Comparison of ENCODE assay signal across 8 cellular contexts in the genomic region with DNA sequence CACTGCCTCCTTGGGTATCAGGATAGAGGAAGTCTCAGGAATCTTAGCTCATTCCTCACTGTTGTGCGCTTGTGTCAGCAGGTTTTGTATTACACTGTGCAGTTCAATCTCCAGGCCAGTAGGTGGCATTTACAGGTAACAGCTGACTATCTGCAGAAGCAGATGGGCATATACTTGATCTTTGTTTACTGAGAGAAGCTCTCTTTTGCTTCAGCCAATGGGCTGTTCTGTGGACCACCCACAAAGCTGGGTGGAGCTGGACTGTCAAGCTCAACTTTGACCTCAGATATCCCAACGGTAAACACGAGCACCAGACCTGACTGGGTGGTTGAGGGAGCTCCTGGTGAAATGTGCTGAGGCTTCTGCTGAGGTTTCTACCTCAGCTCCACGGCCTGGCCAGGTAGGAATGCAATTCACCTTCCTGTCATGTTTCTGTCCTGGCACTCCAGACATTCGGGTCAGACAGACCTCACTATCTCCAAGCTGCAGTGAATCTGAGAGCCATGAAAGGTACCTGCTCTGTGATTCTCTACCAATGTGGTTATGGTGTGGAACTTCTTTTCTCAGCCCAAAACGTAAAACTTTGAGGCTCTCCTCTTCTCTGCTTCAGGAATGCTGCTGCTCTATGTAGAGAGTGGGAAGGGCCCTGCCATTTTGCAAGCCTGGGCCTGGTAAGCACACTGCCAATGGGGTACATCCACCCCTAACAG.
DNase-seq lines count a peak whose midpoint lies in the region; ATAC-seq and TF ChIP-seq lines count a peak whose summit lies in the region.

No MANE protein-coding gene starts in this region.

- WGBS in liver, result 34% methylated on average over 6 of the region's 6 CpGs

- peaks cover 0 to 7% of the 10 kb centered on the region in 2 donors for H3K9me3 ChIP-seq in breast epithelium
- no peaks in the 10 kb centered on the region for H3K9me3 ChIP-seq in liver (ENCODE audit: control insufficient read depth in 4 of 4, low read length in 3 of 4)

- H3K4me3 ChIP-seq in breast epithelium (no peak overlapping the region), liver (ENCODE audit: low read depth in 1 of 3, low read length in 3 of 3) (peak overlapping the region; percentile 39 to 79 (median 62))

- peak overlapping the region; percentile 45 to 62 for H3K9ac ChIP-seq in liver (ENCODE audit: low read depth in 1 of 2, low read length in 2 of 2)

- in situ Hi-C loops in Caki2 (cut with HindIII; ENCODE audit: low pct_unique_long_range_greater_than_20kb, low sequenced_read_pairs), result no loop called here

- no peaks in the 10 kb centered on the region for H3K27me3 ChIP-seq in breast epithelium
- no peaks in the 10 kb centered on the region for H3K27me3 ChIP-seq in liver (ENCODE audit: control insufficient read depth in 4 of 4, insufficient read depth in 4 of 4, low read length in 3 of 4)

- ATAC-seq in GM18907 (IDR thresholded peaks at IDR 0.05; ENCODE audit: unreplicated experiment) (peak; percentile 95), HG03045 (IDR thresholded peaks at IDR 0.05; ENCODE audit: unreplicated experiment) (peak; percentile 89)

- H3K36me3 ChIP-seq in breast epithelium, result no peaks in the 10 kb centered on the region
- H3K36me3 ChIP-seq in liver (ENCODE audit: control insufficient read depth in 4 of 4, insufficient read depth in 3 of 4, low read depth in 1 of 4, low read length in 3 of 4), result no peaks in the 10 kb centered on the region

- H3K4me1 ChIP-seq in breast epithelium (no peaks in the 10 kb centered on the region), liver (ENCODE audit: control insufficient read depth in 4 of 4, insufficient read depth in 4 of 4, low read length in 3 of 4) (peaks cover 0 to 32% (median 10%) of the 10 kb centered on the region in 4 donors)

- TF ChIP-seq RAD21 in liver (IDR thresholded peaks at IDR 0.05), result peak; percentile 98 to 99

- peak; percentile 59 for DNase-seq in Caki2 (ENCODE audit: low read depth)
- peak; percentile 85 for DNase-seq in NCI-H748 (lab: John Stamatoyannopoulos, UW; ENCODE audit: unreplicated experiment)
- no peak for DNase-seq in breast epithelium (ENCODE audit: low spot score in 2 of 2)
- no peak for DNase-seq in inferior parietal cortex (ENCODE audit: extremely low spot score)
- DNase-seq in NCI-H1048 (lab: John Stamatoyannopoulos, UW), result no peak

- no peak overlapping the region for H3K27ac ChIP-seq in breast epithelium
- H3K27ac ChIP-seq in liver (ENCODE audit: low read depth in 1 of 2, low read length in 2 of 2), result peak overlapping the region; percentile 87 to 93

- peak in 2 of 3 donors; percentile 34 to 46 for TF ChIP-seq CTCF in breast epithelium (IDR thresholded peaks at IDR 0.05)
- TF ChIP-seq CTCF in liver (IDR thresholded peaks at IDR 0.05; ENCODE audit: low read depth, low read length, missing input control), result peak; percentile 96

- TF ChIP-seq POLR2A in breast epithelium (IDR thresholded peaks at IDR 0.05), result no peak

- intact Hi-C loops in breast epithelium (cut with DNase I; ENCODE audit: low total_unique reads), result no loop called here

TF ChIP-seq in liver, 16 proteins besides CTCF, POLR2A, EP300 and RAD21:
- TF ChIP-seq FOXA2 (IDR thresholded peaks at IDR 0.05), result peak; percentile 99
- TF ChIP-seq NR2F2 (IDR thresholded peaks at IDR 0.05), result peak; percentile 55
- TF ChIP-seq, protein P1, sequence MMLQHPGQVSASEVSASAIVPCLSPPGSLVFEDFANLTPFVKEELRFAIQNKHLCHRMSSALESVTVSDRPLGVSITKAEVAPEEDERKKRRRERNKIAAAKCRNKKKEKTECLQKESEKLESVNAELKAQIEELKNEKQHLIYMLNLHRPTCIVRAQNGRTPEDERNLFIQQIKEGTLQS (IDR thresholded peaks at IDR 0.05), result no peak
- TF ChIP-seq HNF4G (IDR thresholded peaks at IDR 0.05), result peak; percentile 48
- TF ChIP-seq, protein P2, sequence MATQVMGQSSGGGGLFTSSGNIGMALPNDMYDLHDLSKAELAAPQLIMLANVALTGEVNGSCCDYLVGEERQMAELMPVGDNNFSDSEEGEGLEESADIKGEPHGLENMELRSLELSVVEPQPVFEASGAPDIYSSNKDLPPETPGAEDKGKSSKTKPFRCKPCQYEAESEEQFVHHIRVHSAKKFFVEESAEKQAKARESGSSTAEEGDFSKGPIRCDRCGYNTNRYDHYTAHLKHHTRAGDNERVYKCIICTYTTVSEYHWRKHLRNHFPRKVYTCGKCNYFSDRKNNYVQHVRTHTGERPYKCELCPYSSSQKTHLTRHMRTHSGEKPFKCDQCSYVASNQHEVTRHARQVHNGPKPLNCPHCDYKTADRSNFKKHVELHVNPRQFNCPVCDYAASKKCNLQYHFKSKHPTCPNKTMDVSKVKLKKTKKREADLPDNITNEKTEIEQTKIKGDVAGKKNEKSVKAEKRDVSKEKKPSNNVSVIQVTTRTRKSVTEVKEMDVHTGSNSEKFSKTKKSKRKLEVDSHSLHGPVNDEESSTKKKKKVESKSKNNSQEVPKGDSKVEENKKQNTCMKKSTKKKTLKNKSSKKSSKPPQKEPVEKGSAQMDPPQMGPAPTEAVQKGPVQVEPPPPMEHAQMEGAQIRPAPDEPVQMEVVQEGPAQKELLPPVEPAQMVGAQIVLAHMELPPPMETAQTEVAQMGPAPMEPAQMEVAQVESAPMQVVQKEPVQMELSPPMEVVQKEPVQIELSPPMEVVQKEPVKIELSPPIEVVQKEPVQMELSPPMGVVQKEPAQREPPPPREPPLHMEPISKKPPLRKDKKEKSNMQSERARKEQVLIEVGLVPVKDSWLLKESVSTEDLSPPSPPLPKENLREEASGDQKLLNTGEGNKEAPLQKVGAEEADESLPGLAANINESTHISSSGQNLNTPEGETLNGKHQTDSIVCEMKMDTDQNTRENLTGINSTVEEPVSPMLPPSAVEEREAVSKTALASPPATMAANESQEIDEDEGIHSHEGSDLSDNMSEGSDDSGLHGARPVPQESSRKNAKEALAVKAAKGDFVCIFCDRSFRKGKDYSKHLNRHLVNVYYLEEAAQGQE (IDR thresholded peaks at IDR 0.05), result peak; percentile 91
- TF ChIP-seq, protein P3, sequence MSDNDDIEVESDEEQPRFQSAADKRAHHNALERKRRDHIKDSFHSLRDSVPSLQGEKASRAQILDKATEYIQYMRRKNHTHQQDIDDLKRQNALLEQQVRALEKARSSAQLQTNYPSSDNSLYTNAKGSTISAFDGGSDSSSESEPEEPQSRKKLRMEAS (IDR thresholded peaks at IDR 0.05), result peak; percentile 68
- TF ChIP-seq, protein P4, sequence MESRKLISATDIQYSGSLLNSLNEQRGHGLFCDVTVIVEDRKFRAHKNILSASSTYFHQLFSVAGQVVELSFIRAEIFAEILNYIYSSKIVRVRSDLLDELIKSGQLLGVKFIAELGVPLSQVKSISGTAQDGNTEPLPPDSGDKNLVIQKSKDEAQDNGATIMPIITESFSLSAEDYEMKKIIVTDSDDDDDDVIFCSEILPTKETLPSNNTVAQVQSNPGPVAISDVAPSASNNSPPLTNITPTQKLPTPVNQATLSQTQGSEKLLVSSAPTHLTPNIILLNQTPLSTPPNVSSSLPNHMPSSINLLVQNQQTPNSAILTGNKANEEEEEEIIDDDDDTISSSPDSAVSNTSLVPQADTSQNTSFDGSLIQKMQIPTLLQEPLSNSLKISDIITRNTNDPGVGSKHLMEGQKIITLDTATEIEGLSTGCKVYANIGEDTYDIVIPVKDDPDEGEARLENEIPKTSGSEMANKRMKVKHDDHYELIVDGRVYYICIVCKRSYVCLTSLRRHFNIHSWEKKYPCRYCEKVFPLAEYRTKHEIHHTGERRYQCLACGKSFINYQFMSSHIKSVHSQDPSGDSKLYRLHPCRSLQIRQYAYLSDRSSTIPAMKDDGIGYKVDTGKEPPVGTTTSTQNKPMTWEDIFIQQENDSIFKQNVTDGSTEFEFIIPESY (IDR thresholded peaks at IDR 0.05), result no peak
- TF ChIP-seq YY1 (IDR thresholded peaks at IDR 0.05), result peak; percentile 63
- TF ChIP-seq JUND (IDR thresholded peaks at IDR 0.05), result peak in 1 of 2 donors; percentile 81
- TF ChIP-seq HNF4A (conservative IDR thresholded peaks at IDR 0.05), result peak; percentile 78 to 87
- TF ChIP-seq TAF1 (conservative IDR thresholded peaks at IDR 0.05), result no peak
- TF ChIP-seq EGR1 (IDR thresholded peaks at IDR 0.05; ENCODE audit: low read depth in 2 of 2), result no peak
- TF ChIP-seq RXRA (IDR thresholded peaks at IDR 0.05), result peak; percentile 80 to 87
- no peak for TF ChIP-seq GABPA (IDR thresholded peaks at IDR 0.05 in 1 of 2, conservative IDR thresholded peaks at IDR 0.05 in 1 of 2)
- TF ChIP-seq SP1 (IDR thresholded peaks at IDR 0.05), result peak; percentile 73
- TF ChIP-seq FOXA1 (IDR thresholded peaks at IDR 0.05), result peak; percentile 99

Comparison
In these comparisons a context has a peak if more than half of its experiments do, and no peak if none do; other contexts are left out.
1. DNase-seq: peak in Caki2 (single experiment) and NCI-H748 (single experiment); none in breast epithelium (0 of 2), inferior parietal cortex (single experiment) and NCI-H1048 (single experiment).
2. H3K27ac ChIP-seq: peak in liver (2 of 2); none in breast epithelium (0 of 2).
3. H3K4me3 ChIP-seq: peak in liver (3 of 3); none in breast epithelium (0 of 3).